Comparison of ENCODE assay signal across 23 cellular contexts in the genomic region with DNA sequence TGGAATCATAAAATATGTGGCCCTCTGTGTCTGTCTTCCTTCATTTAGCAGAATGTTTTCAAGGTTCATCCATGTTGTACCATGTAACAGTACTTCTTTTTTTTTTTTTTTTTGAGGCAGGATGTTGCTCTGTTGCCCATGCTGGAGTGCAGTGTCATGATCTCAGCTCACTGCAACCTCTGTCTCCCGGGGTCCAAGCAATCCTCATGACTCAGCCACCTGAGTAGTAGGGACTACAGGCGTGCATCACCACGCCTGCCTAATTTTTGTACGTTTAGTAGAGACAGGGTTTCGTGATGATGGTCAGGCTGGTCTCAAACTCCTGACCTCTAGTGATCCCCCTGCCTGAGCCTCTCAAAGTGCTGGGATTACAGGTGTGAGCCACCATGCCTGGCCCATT. TPM values are rescaled to one million over a fixed set of nuclear protein-coding genes. Genes with fewer than 3 reads are reported as not detected.
DNase-seq lines count a peak whose midpoint lies in the region; FAIRE-seq and TF ChIP-seq lines count a peak whose summit lies in the region.
"Had no signal": no experiment of that assay in that cellular context is flagged by ENCODE, and none has a peak within 500 bp of the region (broad histone marks: within the 10 kb centered on the region; RNA-seq: fewer than 3 reads in every experiment).

No MANE protein-coding gene starts in this region.

- peaks cover 13% of the 10 kb centered on the region for H3K36me3 Mint-ChIP-seq in activated naive CD4-positive, alpha-beta T cell treated with anti-CD3 and anti-CD28 coated beads, Interleukin-2, amount 50 U/mL, for 24 hours
- H3K36me3 Mint-ChIP-seq in astrocyte (ENCODE audit: low read depth, unreplicated experiment): peaks cover 12% of the 10 kb centered on the region

- peaks cover 95% of the 10 kb centered on the region for H3K79me2 ChIP-seq in astrocyte (ENCODE audit: insufficient read depth, low read length)
- H3K79me2 ChIP-seq in osteoblast (ENCODE audit: insufficient read depth, low read length): peaks cover 87% of the 10 kb centered on the region

- H3K4me3 ChIP-seq in astrocyte (ENCODE audit: insufficient read depth, low read depth, low read length) (no peak overlapping the region), osteoblast (ENCODE audit: insufficient read depth, low read length) (no peak overlapping the region), H7 (ENCODE audit: insufficient read depth, low read depth, low read length) (no peak overlapping the region), BE2C (ENCODE audit: low read depth, low read length) (no peak overlapping the region)
- H3K4me3 ChIP-seq: BLaER1, dorsolateral prefrontal cortex, PC-9, uterus had no signal

- no peak overlapping the region for H3K9ac ChIP-seq in astrocyte (ENCODE audit: low read length)
- H3K9ac ChIP-seq: BLaER1, KMS-11 had no signal

- peaks cover 32% of the 10 kb centered on the region for H3K36me3 ChIP-seq in astrocyte (ENCODE audit: insufficient read depth, low read length)
- peaks cover 74% of the 10 kb centered on the region for H3K36me3 ChIP-seq in osteoblast (ENCODE audit: insufficient read depth, low read length)
- peaks cover 2% of the 10 kb centered on the region for H3K36me3 ChIP-seq in H7 (replicated peaks; ENCODE audit: control insufficient read depth, insufficient read depth, low read length)
- H3K36me3 ChIP-seq in BE2C: no peaks in the 10 kb centered on the region
- H3K36me3 ChIP-seq: uterus had no signal

- H3K4me2 ChIP-seq in astrocyte (ENCODE audit: low read length) (no peak overlapping the region), osteoblast (ENCODE audit: insufficient read depth, low read length) (no peak overlapping the region)
- H3K4me2 ChIP-seq: BLaER1, KMS-11, PC-9 had no signal

- H3K4me1 Mint-ChIP-seq in activated naive CD4-positive, alpha-beta T cell treated with anti-CD3 and anti-CD28 coated beads, Interleukin-2, amount 50 U/mL, for 24 hours: peaks cover 27% of the 10 kb centered on the region
- H3K4me1 Mint-ChIP-seq in astrocyte (ENCODE audit: low read depth, unreplicated experiment): peaks cover 23% of the 10 kb centered on the region

- no peaks in the 10 kb centered on the region for H3K4me1 ChIP-seq in astrocyte (ENCODE audit: insufficient read depth, low read length)
- peaks cover 16% of the 10 kb centered on the region for H3K4me1 ChIP-seq in osteoblast (ENCODE audit: insufficient read depth, low read length)
- no peaks in the 10 kb centered on the region for H3K4me1 ChIP-seq in BE2C
- H3K4me1 ChIP-seq: BLaER1, uterus had no signal

- H4K20me1 ChIP-seq in astrocyte (ENCODE audit: insufficient read depth, low read length) (peaks cover 96% of the 10 kb centered on the region), osteoblast (ENCODE audit: insufficient read depth, low read length) (peaks cover 81% of the 10 kb centered on the region)

- H3K27me3 ChIP-seq in astrocyte (ENCODE audit: insufficient read depth, low read length) (no peaks in the 10 kb centered on the region), osteoblast (ENCODE audit: insufficient read depth, low read length) (no peaks in the 10 kb centered on the region), H7 (ENCODE audit: control insufficient read depth, insufficient read depth, low read length) (no peaks in the 10 kb centered on the region), BE2C (no peaks in the 10 kb centered on the region)
- H3K27me3 ChIP-seq: BLaER1, dorsolateral prefrontal cortex, uterus had no signal

- no peak for FAIRE-seq in astrocyte (lab: Jason Lieb, UNC)
- FAIRE-seq: D721Med, GM19239, HTR-8/SVneo had no signal

- H3K27me3 Mint-ChIP-seq in activated naive CD4-positive, alpha-beta T cell treated with anti-CD3 and anti-CD28 coated beads, Interleukin-2, amount 50 U/mL, for 24 hours: no peaks in the 10 kb centered on the region
- H3K27me3 Mint-ChIP-seq in astrocyte (ENCODE audit: low read depth, unreplicated experiment): no peaks in the 10 kb centered on the region

- TF ChIP-seq CTCF in astrocyte (IDR thresholded peaks at IDR 0.05; ENCODE audit: insufficient read depth, low read depth, low read length) (no peak), osteoblast (IDR thresholded peaks at IDR 0.05; ENCODE audit: extremely low read depth, low read depth, low read length) (no peak), BE2C (IDR thresholded peaks at IDR 0.05; ENCODE audit: low read depth, low read length) (no peak)

- no peaks in the 10 kb centered on the region for H3K9me3 Mint-ChIP-seq in activated naive CD4-positive, alpha-beta T cell treated with anti-CD3 and anti-CD28 coated beads, Interleukin-2, amount 50 U/mL, for 24 hours
- H3K9me3 Mint-ChIP-seq in astrocyte (ENCODE audit: unreplicated experiment): no peaks in the 10 kb centered on the region
- H3K9me3 Mint-ChIP-seq: activated naive CD4-positive, alpha-beta T cell treated with anti-CD3 and anti-CD28 coated beads, Interleukin-2, amount 50 U/mL, for 72 hours had no signal

- H3K27ac Mint-ChIP-seq in activated naive CD4-positive, alpha-beta T cell treated with anti-CD3 and anti-CD28 coated beads, Interleukin-2, amount 50 U/mL, for 24 hours: peak overlapping the region; percentile 60
- peak overlapping the region; percentile 69 for H3K27ac Mint-ChIP-seq in astrocyte (ENCODE audit: unreplicated experiment)

- DNase-seq in activated naive CD4-positive, alpha-beta T cell treated with anti-CD3 and anti-CD28 coated beads, Interleukin-2, amount 50 U/mL, for 16 hours: no peak
- DNase-seq in EL: peak; percentile 31
- no peak for DNase-seq in astrocyte (ENCODE audit: low read depth)
- no peak for DNase-seq in osteoblast (ENCODE audit: insufficient read length, low spot score, missing footprints)
- DNase-seq in H7: no peak
- no peak for DNase-seq in COLO829 (ENCODE audit: low spot score)
- DNase-seq in BE2C: no peak
- DNase-seq: activated CD4-positive, CD25-positive, alpha-beta regulatory T cell treated with anti-CD3 and anti-CD28 coated beads, Interleukin-2, amount 50 U/mL, for 72 hours; dorsolateral prefrontal cortex; mammary epithelial cell; MV-4-11; NCI-H1694 treated with DMSO at 0.1 percent for 48 hours; NCI-H524; PC-9; SHP77; uterus had no signal

- no peak overlapping the region for H2AFZ ChIP-seq in astrocyte (ENCODE audit: low read depth, low read length)
- H2AFZ ChIP-seq in osteoblast (ENCODE audit: low read length): no peak overlapping the region
- H2AFZ ChIP-seq: PC-9 had no signal

- H3K4me3 Mint-ChIP-seq in activated naive CD4-positive, alpha-beta T cell treated with anti-CD3 and anti-CD28 coated beads, Interleukin-2, amount 50 U/mL, for 24 hours: no peak overlapping the region
- H3K4me3 Mint-ChIP-seq in astrocyte (ENCODE audit: unreplicated experiment): no peak overlapping the region

- H3K9me3 ChIP-seq in astrocyte (ENCODE audit: insufficient read depth, low read depth, low read length): no peaks in the 10 kb centered on the region
- no peaks in the 10 kb centered on the region for H3K9me3 ChIP-seq in osteoblast (ENCODE audit: low read depth, low read length)
- H3K9me3 ChIP-seq in BE2C: no peaks in the 10 kb centered on the region
- H3K9me3 ChIP-seq: uterus had no signal

- H3K27ac ChIP-seq in astrocyte (ENCODE audit: low read depth, low read length) (no peak overlapping the region), osteoblast (ENCODE audit: low read depth, low read length) (peak overlapping the region; percentile 26)
- H3K27ac ChIP-seq: BLaER1, KMS-11, PC-9, uterus had no signal

RNA-seq across cellular contexts. Expression of a gene that starts 31.2 kb away (rescaled TPM):
- total RNA-seq in astrocyte (259 and 264 TPM in 2 replicates), osteoblast (72.7 and 78.1 TPM in 2 replicates)
- total RNA-seq in H7 (2014; rRNA removed; shearing (Covaris generic)): 73.7 and 76.9 TPM in 2 replicates
- polyA plus RNA-seq in BE2C (2012; ENCODE audit: insufficient read depth, insufficient read length, low read depth): 60.8 TPM

RNA-seq across cellular contexts. Expression of a gene that starts 42.5 kb away (rescaled TPM):
- 6.9 and 8.1 TPM in 2 replicates for total RNA-seq in astrocyte
- 13.6 and 14.5 TPM in 2 replicates for total RNA-seq in osteoblast
- total RNA-seq in H7 (2014; rRNA removed; shearing (Covaris generic)): 10.3 and 15.1 TPM in 2 replicates
- 3.6 TPM for polyA plus RNA-seq in BE2C (2012; ENCODE audit: insufficient read depth, insufficient read length, low read depth)
